Comparison of ENCODE assay signal across 1 cellular context in genomic region chrX:47143894-47144625, GRCh38.
TF ChIP-seq lines count a peak whose summit lies in the region.

No MANE protein-coding gene starts in this region.

TF ChIP-seq in HCT116, 20 proteins besides CTCF, POLR2A, EP300 and RAD21 (continued from another document):
- TF ChIP-seq, protein P1, sequence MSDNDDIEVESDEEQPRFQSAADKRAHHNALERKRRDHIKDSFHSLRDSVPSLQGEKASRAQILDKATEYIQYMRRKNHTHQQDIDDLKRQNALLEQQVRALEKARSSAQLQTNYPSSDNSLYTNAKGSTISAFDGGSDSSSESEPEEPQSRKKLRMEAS (IDR thresholded peaks at IDR 0.05): no peak
TF ChIP-seq in HCT116: peak in this region for 0.
